Comparison of ENCODE assay signal across 24 cellular contexts in genomic region chr2:17816396-17817245, GRCh38. TPM values are rescaled to one million over a fixed set of nuclear protein-coding genes. Genes with fewer than 3 reads are reported as not detected.
DNase-seq lines count a peak whose midpoint lies in the region; ATAC-seq, FAIRE-seq and TF ChIP-seq lines count a peak whose summit lies in the region.
"Had no signal": no experiment of that assay in that cellular context is flagged by ENCODE, and none has a peak within 500 bp of the region (broad histone marks: within the 10 kb centered on the region; RNA-seq: fewer than 3 reads in every experiment).

Gene MSGN1 (plus strand): TSS chr2:17816460. CDS start chr2:17816519, 59 bp downstream.

- no peak for TF ChIP-seq RAD21 in GM12878 (IDR thresholded peaks at IDR 0.05; ENCODE audit: insufficient read depth, low read depth, low read length)

- ATAC-seq in GM12878, result no peak
- no peak for ATAC-seq in HG02610 (IDR thresholded peaks at IDR 0.05; ENCODE audit: unreplicated experiment)

- no peaks in the 10 kb centered on the region for H3K79me2 ChIP-seq in GM12878 (ENCODE audit: control insufficient read depth, insufficient read depth, low read length)

- TF ChIP-seq EP300 in GM12878 (IDR thresholded peaks at IDR 0.05; ENCODE audit: borderline replicate concordance in 1 of 2, control insufficient read depth in 1 of 2, low read depth in 2 of 2, low read length in 2 of 2), result no peak

- SMC1A ChIA-PET in GM12878 (lab: Charles Lee; ENCODE audit: uncharacterized antibody, unreplicated experiment), result interaction anchor here (0.9 to 6.5 kb wide), 7 partner anchors 7 to 66 kb away, joined by 3 to 145 read pairs (median 7); partner anchors contain the start of gene GEN1

- H3K27ac ChIP-seq in HUES6 (ENCODE audit: low read depth, low read length), result peak within 1 kb of the TSS; percentile 35; the same call in 1 of the 2 replicates
- H3K27ac ChIP-seq in GM12878 (ENCODE audit: control insufficient read depth, insufficient read depth), result peak within 1 kb of the TSS; percentile 81
- no peak within 1 kb of the TSS for H3K27ac ChIP-seq in mesenchymal stem cell (ENCODE audit: low read length, poor library complexity, severe bottlenecking)
- no peak within 1 kb of the TSS for H3K27ac ChIP-seq in thyroid gland
- H3K27ac ChIP-seq: adrenal gland, testis had no signal

- no peak within 1 kb of the TSS for H3K23ac ChIP-seq in mesenchymal stem cell (ENCODE audit: low read length in 2 of 2)

- H3K9me3 ChIP-seq in HUES6 (ENCODE audit: control insufficient read depth, insufficient read depth, low read depth, low read length) (no peaks in the 10 kb centered on the region), GM12878 (replicated peaks; ENCODE audit: control insufficient read depth, insufficient read depth, low read length) (no peaks in the 10 kb centered on the region), mesenchymal stem cell (ENCODE audit: control insufficient read depth, low read length) (no peaks in the 10 kb centered on the region), thyroid gland (no peaks in the 10 kb centered on the region), HAP-1 (no peaks in the 10 kb centered on the region)
- H3K9me3 ChIP-seq: adrenal gland, BE2C, mucosa of descending colon, testis had no signal

- H3K9ac ChIP-seq in HUES6 (ENCODE audit: low read length) (peak within 1 kb of the TSS; percentile 53), GM12878 (ENCODE audit: control insufficient read depth, insufficient read depth, low read length) (peak within 1 kb of the TSS; percentile 41), mesenchymal stem cell (ENCODE audit: low read length) (no peak within 1 kb of the TSS)

- H2BK15ac ChIP-seq in mesenchymal stem cell (ENCODE audit: low read depth, poor library complexity, severe bottlenecking), result no peak within 1 kb of the TSS

- no peaks in the 10 kb centered on the region for H3K9me3 Mint-ChIP-seq in type B pancreatic cell

- intact Hi-C loops in GM12878 (cut with micrococcal nuclease; ENCODE audit: unreplicated experiment), result loop anchor here (10.0 kb wide), 1 partner anchor 1162 kb away; no protein-coding TSS in a partner anchor
- intact Hi-C loops in thyroid gland (cut with DNase I), result no loop called here

- H4K8ac ChIP-seq in mesenchymal stem cell (ENCODE audit: low read length), result peak within 1 kb of the TSS; percentile 62

- peak within 1 kb of the TSS; percentile 50 to 80 for H3K18ac ChIP-seq in mesenchymal stem cell (ENCODE audit: low read depth in 1 of 2, low read length in 2 of 2)

- no TSS peak for BruUV-seq in GM12878 (replicated peaks; lab: Mats Ljungman, UMichigan)

- TF ChIP-seq POLR2A in GM12878 (IDR thresholded peaks at IDR 0.05; ENCODE audit: low read depth, low read length) (no peak), thyroid gland (IDR thresholded peaks at IDR 0.05) (no peak)

- H4K20me1 ChIP-seq in GM12878 (ENCODE audit: control insufficient read depth, insufficient read depth), result no peaks in the 10 kb centered on the region

- CTCF ChIA-PET in GM12878 (lab: Yijun Ruan, JAX), result interaction anchor here (0.7 to 5.9 kb wide), 5 partner anchors 9 to 66 kb away, joined by 3 to 68 read pairs (median 4); no protein-coding TSS in a partner anchor

- H3K36me3 ChIP-seq in HUES6 (ENCODE audit: control insufficient read depth, insufficient read depth, low read length) (no peaks in the 10 kb centered on the region), GM12878 (ENCODE audit: control insufficient read depth in 2 of 2, insufficient read depth in 2 of 2, low read length in 1 of 2) (no peaks in the 10 kb centered on the region), mesenchymal stem cell (ENCODE audit: control insufficient read depth in 1 of 2, insufficient read depth in 2 of 2, low read depth in 1 of 2, low read length in 2 of 2) (no peaks in the 10 kb centered on the region), thyroid gland (no peaks in the 10 kb centered on the region), HAP-1 (replicated peaks) (no peaks in the 10 kb centered on the region)
- H3K36me3 ChIP-seq: adrenal gland, BE2C had no signal

- DNase-seq in GM12878 (ENCODE audit: low read depth, low spot score) (no peak), mesenchymal stem cell (no peak), thyroid gland (peak; percentile 64 to 68), type B pancreatic cell (ENCODE audit: extremely low spot score, unreplicated experiment) (no peak), HAP-1 (ENCODE audit: low spot score in 2 of 2) (no peak)
- DNase-seq: activated CD4-positive, alpha-beta T cell treated with anti-CD3 and anti-CD28 coated beads for 1 hour; adrenal gland; BE2C; H7; hypothalamus; mucosa of descending colon; NCI-H2029; NCI-H510A; stimulated activated CD4-positive, alpha-beta T cell treated with anti-CD3 and anti-CD28 coated beads, Interleukin-4, amount 100 ng/mL, for 1 hour; testis had no signal

- H2BK12ac ChIP-seq in mesenchymal stem cell (ENCODE audit: low read length in 2 of 2), result peak within 1 kb of the TSS; percentile 69 to 72

- H3K4me1 Mint-ChIP-seq in type B pancreatic cell (ENCODE audit: unreplicated experiment), result peaks cover 10% of the 10 kb centered on the region

- no peak for FAIRE-seq in GM12878 (lab: Jason Lieb, UNC)
- FAIRE-seq: D721Med had no signal

- POLR2A ChIA-PET in GM12878 (lab: Charles Lee), result interaction anchor here (0.9 to 7.1 kb wide), 3 partner anchors 8 to 63 kb away, joined by 3 to 108 read pairs (median 19); partner anchors contain the start of genes GEN1 and SMC6

- H3K4me3 Mint-ChIP-seq in type B pancreatic cell, result no peak within 1 kb of the TSS

- H2AFZ ChIP-seq in GM12878 (ENCODE audit: control insufficient read depth, low read depth, low read length) (peak within 1 kb of the TSS; percentile 37; the same call in 1 of the 2 replicates), mesenchymal stem cell (ENCODE audit: low read depth, low read length) (no peak within 1 kb of the TSS)

- no peak within 1 kb of the TSS for H3K27ac Mint-ChIP-seq in type B pancreatic cell

- H3K4me3 ChIP-seq in HUES6 (ENCODE audit: low read depth, low read length) (no peak within 1 kb of the TSS; the same call in 1 of the 2 replicates), GM12878 (no peak within 1 kb of the TSS), mesenchymal stem cell (ENCODE audit: insufficient read depth in 1 of 2, low read depth in 1 of 2, low read length in 2 of 2) (no peak within 1 kb of the TSS), thyroid gland (replicated peaks in 1 of 3) (no peak within 1 kb of the TSS), HAP-1 (no peak within 1 kb of the TSS)
- H3K4me3 ChIP-seq: adrenal gland, mucosa of descending colon, testis had no signal

- no peak within 1 kb of the TSS for H2BK5ac ChIP-seq in mesenchymal stem cell (ENCODE audit: low read depth, low read length, poor library complexity, severe bottlenecking)

- H3K4me2 ChIP-seq in GM12878 (ENCODE audit: control insufficient read depth, insufficient read depth) (peak within 1 kb of the TSS; percentile 70), mesenchymal stem cell (ENCODE audit: low read length, poor library complexity, severe bottlenecking) (no peak within 1 kb of the TSS)

- H2BK120ac ChIP-seq in mesenchymal stem cell (ENCODE audit: low read depth, low read length), result peak within 1 kb of the TSS; percentile 65

- no peaks in the 10 kb centered on the region for H3K36me3 Mint-ChIP-seq in type B pancreatic cell

- no peaks in the 10 kb centered on the region for H3K27me3 ChIP-seq in HUES6 (ENCODE audit: control insufficient read depth, insufficient read depth, low read length)
- no peaks in the 10 kb centered on the region for H3K27me3 ChIP-seq in GM12878 (replicated peaks in 1 of 2; ENCODE audit: control insufficient read depth in 2 of 2, insufficient read depth in 2 of 2, low read length in 1 of 2)
- H3K27me3 ChIP-seq in mesenchymal stem cell (ENCODE audit: control insufficient read depth in 1 of 2, insufficient read depth in 1 of 2, low read length in 2 of 2), result no peaks in the 10 kb centered on the region
- no peaks in the 10 kb centered on the region for H3K27me3 ChIP-seq in thyroid gland
- no peaks in the 10 kb centered on the region for H3K27me3 ChIP-seq in HAP-1 (ENCODE audit: low read depth)
- H3K27me3 ChIP-seq: adrenal gland, BE2C, testis had no signal

- in situ Hi-C loops in GM12878 (cut with MboI) (no loop called here), HAP-1 (cut with MboI; ENCODE audit: low sequenced_read_pairs) (no loop called here)

- RAD21 ChIA-PET in GM12878 (lab: Charles Lee; ENCODE audit: unreplicated experiment), result interaction anchor here (1.3 to 6.3 kb wide), 7 partner anchors 8 to 98 kb away, joined by 3 to 54 read pairs (median 8); partner anchors contain the start of genes GEN1 and SMC6

- peak within 1 kb of the TSS; percentile 25 for H4K91ac ChIP-seq in mesenchymal stem cell (ENCODE audit: low read length)

- H3K79me1 ChIP-seq in mesenchymal stem cell (replicated peaks; ENCODE audit: low read length, poor library complexity, severe bottlenecking), result no peaks in the 10 kb centered on the region

- peak within 1 kb of the TSS in 1 of 2 experiments; percentile 44 for H3K14ac ChIP-seq in mesenchymal stem cell (ENCODE audit: low read length in 2 of 2)

- 99% methylated on average over 25 of the region's 26 CpGs for WGBS in GM12878 (ENCODE audit: insufficient coverage, insufficient replicate concordance, low lambda C conversion rate, missing lambda C conversion rate)
- 92% methylated on average over 22 of the region's 26 CpGs for WGBS in mesenchymal stem cell
- 72 to 92% methylated on average over 16 to 22 of the region's 26 CpGs for WGBS in thyroid gland, 2 donors

- no peak within 1 kb of the TSS for H2AK5ac ChIP-seq in mesenchymal stem cell (ENCODE audit: low read length, severe bottlenecking)

- H3K4ac ChIP-seq in mesenchymal stem cell (ENCODE audit: low read depth in 1 of 2, low read length in 2 of 2), result peak within 1 kb of the TSS; percentile 35 to 44

- TF ChIP-seq CTCF in GM12878 (IDR thresholded peaks at IDR 0.05 in 2 of 3, conservative IDR thresholded peaks at IDR 0.05 in 1 of 3; ENCODE audit: control insufficient read depth in 2 of 3, extremely low read depth in 1 of 3, insufficient read depth in 1 of 3, low read depth in 3 of 3, low read length in 3 of 3) (no peak), thyroid gland (IDR thresholded peaks at IDR 0.05) (no peak), type B pancreatic cell (conservative IDR thresholded peaks at IDR 0.05) (no peak)

- H3K27me3 Mint-ChIP-seq in type B pancreatic cell, result peaks cover 4% of the 10 kb centered on the region

- H3K4me1 ChIP-seq in HUES6 (ENCODE audit: control insufficient read depth, insufficient read depth, low read length), result peaks cover 28% of the 10 kb centered on the region
- H3K4me1 ChIP-seq in GM12878 (ENCODE audit: control insufficient read depth, insufficient read depth, low read length), result peaks cover 46% of the 10 kb centered on the region
- peaks cover 4% of the 10 kb centered on the region for H3K4me1 ChIP-seq in mesenchymal stem cell (ENCODE audit: control insufficient read depth, insufficient read depth, low read depth, low read length)
- no peaks in the 10 kb centered on the region for H3K4me1 ChIP-seq in thyroid gland
- H3K4me1 ChIP-seq in HAP-1, result peaks cover 4% of the 10 kb centered on the region

RNA-seq across cellular contexts. Expression of gene MSGN1, which starts in this region (rescaled TPM):
- total RNA-seq in GM12878 (2013; cell fraction: nucleolus; rRNA removed), result not detected in 2 replicates
- total RNA-seq in GM12878 (2014; rRNA removed) (not detected in 2 replicates), GM12878 (2014; rRNA removed; fragmentation: Illumina TruSeq; extraction: Trizol) (0.27 and 0.32 TPM in 2 replicates), GM12878 (2021) (not detected in 2 replicates), thyroid gland (not detected), type B pancreatic cell (ENCODE audit: low replicate concordance) (not detected in 2 replicates)
- not detected for polyA plus RNA-seq in GM12878 (2011; ENCODE audit: low read depth)
- polyA plus RNA-seq in GM12878 (2011; rRNA removed) (not detected in 2 replicates), GM12878 (2014; fragmentation: Illumina TruSeq; extraction: Trizol) (not detected in 2 replicates), GM12878 (2014; fragmentation: Nextera tagmentation; extraction: Ambion mirVana) (not detected), GM12878 (2014; rRNA removed) (not detected in 2 replicates), GM12878 (2016; fragmentation: Nextera tagmentation; extraction: Ambion mirVana) (not detected)
- 0.30 TPM in 1 of 2 replicates, not detected in the other for polyA plus RNA-seq in GM12878 (2011; cell fraction: cytosol; rRNA removed)
- polyA plus RNA-seq in GM12878 (2011; cell fraction: nucleus; rRNA removed), result 0.31 and 0.48 TPM in 2 replicates
- polyA plus RNA-seq in GM12878 (2012), result not detected in 2 replicates
- polyA minus RNA-seq in GM12878 (2011; rRNA and poly(A)+ RNA removed), result 0.46 TPM in 1 of 2 replicates, not detected in the other
- not detected in 2 replicates for polyA minus RNA-seq in GM12878 (2011; cell fraction: cytosol; rRNA and poly(A)+ RNA removed)
- 1.1 TPM in 1 of 2 replicates, not detected in the other for polyA minus RNA-seq in GM12878 (2011; cell fraction: nucleus; rRNA and poly(A)+ RNA removed)
- not detected for polyA plus RNA-seq in mesenchymal stem cell (2013, experiment 1 of 2)
- not detected for polyA plus RNA-seq in mesenchymal stem cell (2013, experiment 2 of 2)
- total RNA-seq: adrenal gland; H7; HT1080; kidney epithelial cell; mucosa of descending colon; OCI-LY7; osteoblast; SK-MEL-5; T-helper 2 cell treated with Interferon-gamma antibody and Interleukin-4, amounts not matched to agents 100 ng/mL and 5 ng/mL, for 36 hours; testis had no signal
- polyA plus RNA-seq: adrenal gland had no signal

Comparison
In these comparisons a context has a peak if more than half of its experiments do, and no peak if none do; other contexts are left out.
1. Peak in DNase-seq in thyroid gland; RNA of the gene not detected or under 1 TPM.
2. H3K27ac ChIP-seq: peak in HUES6 (single experiment) and GM12878 (single experiment); none in mesenchymal stem cell (single experiment) and thyroid gland (0 of 3).